ENCODE assay signal across 20 cellular contexts in the genomic region with DNA sequence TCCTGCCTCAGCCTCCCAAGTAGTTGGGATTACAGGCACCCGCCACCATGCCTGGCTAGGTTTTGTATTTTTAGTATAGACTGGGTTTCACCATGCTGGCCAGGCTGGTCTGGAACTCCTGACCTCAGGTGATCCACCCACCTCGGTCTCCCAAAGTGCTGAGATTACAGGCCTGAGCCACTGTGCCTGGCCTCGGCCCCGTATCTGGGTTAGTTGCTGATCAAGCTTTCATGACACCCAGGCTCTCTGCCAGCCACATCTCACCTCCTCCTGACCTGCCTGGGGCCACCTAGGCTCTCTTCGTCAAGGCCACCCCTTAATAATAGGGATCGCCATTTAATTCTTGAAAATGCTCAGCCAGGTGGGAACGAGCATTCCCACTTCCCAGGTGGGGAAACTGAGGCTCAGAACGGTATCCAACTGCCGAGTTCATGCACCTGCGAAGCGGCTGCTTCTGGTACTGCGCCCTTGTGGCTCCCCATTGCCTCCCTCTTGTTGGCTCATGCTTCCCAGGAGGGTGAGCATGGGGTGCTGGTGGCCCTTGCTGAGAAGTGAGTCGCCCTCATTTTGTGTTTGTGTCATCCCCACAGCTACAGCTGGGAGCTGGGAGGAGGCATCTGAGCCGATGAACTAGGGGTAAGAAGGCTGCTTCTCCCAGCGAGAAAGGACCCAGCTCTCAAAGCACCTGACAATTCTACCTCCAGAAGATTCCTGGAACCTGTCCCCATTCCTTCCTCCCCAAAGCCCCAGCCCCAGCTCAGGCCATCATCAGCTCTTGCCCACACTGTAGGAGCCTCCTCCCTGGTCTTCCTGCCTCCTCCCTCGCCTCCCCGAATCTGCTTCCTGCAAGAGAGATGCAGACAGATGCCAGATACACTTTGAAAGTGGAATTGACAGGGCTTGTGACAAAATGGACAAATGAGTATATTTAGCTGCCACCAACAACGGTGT.
"Had no signal": no experiment of that assay in that cellular context is flagged by ENCODE, and none has a peak within 500 bp of the region (broad histone marks: within the 10 kb centered on the region; RNA-seq: fewer than 3 reads in every experiment).

No MANE protein-coding gene starts in this region.

- H3K36me3 Mint-ChIP-seq: activated naive CD4-positive, alpha-beta T cell treated with anti-CD3 and anti-CD28 coated beads, Interleukin-2, amount 10 ng/mL, durations not matched to agents 7 days and 5 days had no signal

- H3K9me3 Mint-ChIP-seq: activated naive CD4-positive, alpha-beta T cell treated with anti-CD3 and anti-CD28 coated beads, Interleukin-2, amount 10 ng/mL, durations not matched to agents 7 days and 5 days; endodermal cell; nephron had no signal

- H3K27ac ChIP-seq: left lung, tibial nerve, uterus had no signal

- H3K27me3 Mint-ChIP-seq: progenitor cell of endocrine pancreas had no signal

- FAIRE-seq: astrocyte, bronchial epithelial cell, keratinocyte, small intestine had no signal

- H3K4me3 ChIP-seq: left lung, tibial nerve, uterus had no signal

- H3K4me3 Mint-ChIP-seq: activated naive CD4-positive, alpha-beta T cell treated with anti-CD3 and anti-CD28 coated beads, Interleukin-2, amount 10 ng/mL, durations not matched to agents 7 days and 5 days; endodermal cell; nephron had no signal

- H3K4me1 ChIP-seq: left lung, tibial nerve, uterus had no signal

- H3K4me1 Mint-ChIP-seq: endodermal cell, nephron had no signal

- H3K27me3 ChIP-seq: left lung, tibial nerve, uterus had no signal

- H3K27ac Mint-ChIP-seq: activated naive CD4-positive, alpha-beta T cell treated with anti-CD3 and anti-CD28 coated beads, Interleukin-2, amount 10 ng/mL, durations not matched to agents 7 days and 5 days; endodermal cell; nephron; progenitor cell of endocrine pancreas had no signal

- H3K9me3 ChIP-seq: left lung, tibial nerve, uterus had no signal

- DNase-seq: activated CD4-positive, alpha-beta T cell treated with anti-CD3 and anti-CD28 coated beads for 1 hour; activated CD4-positive, alpha-beta T cell treated with anti-CD3 and anti-CD28 coated beads, Interleukin-2, amount 50 U/mL, for 4 hours; activated naive CD4-positive, alpha-beta T cell treated with anti-CD3 and anti-CD28 coated beads, Interleukin-2, amount 10 ng/mL, durations not matched to agents 7 days and 5 days; activated T-cell treated with anti-CD3 and anti-CD28 coated beads for 4 hours; dermis blood vessel endothelial cell; left lung; mesendoderm; occipital lobe; small intestine; stimulated activated CD4-positive, alpha-beta T cell treated with anti-CD3 and anti-CD28 coated beads, Interleukin-4, amount 100 ng/mL, for 24 hours; stimulated activated naive CD4-positive, alpha-beta T cell; T-helper 2 cell; uterus had no signal
